ENCODE assay signal across 8 cellular contexts in the genomic region with DNA sequence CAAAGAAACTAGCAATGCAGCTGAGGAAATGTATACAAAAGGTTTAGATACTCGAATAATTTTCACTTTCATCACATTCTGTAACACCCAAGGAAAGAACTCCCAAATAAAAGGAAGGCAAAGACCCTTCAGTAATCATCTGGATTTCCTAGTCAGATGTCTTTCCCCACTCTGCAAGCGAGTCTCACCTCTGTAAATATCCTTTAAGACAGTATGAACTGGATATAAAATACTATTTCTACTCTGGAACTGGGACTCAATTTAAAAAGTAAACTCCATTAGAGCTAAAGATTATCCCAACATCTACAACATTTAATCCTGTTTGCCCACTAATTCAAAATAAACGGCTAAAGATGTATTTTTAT. TPM values are rescaled to one million over a fixed set of nuclear protein-coding genes. Genes with fewer than 3 reads are reported as not detected.
A peak's percentile ranks its signal among the peaks of the same experiment; 100 is the strongest.
DNase-seq lines count a peak whose midpoint lies in the region; ATAC-seq and TF ChIP-seq lines count a peak whose summit lies in the region.

No MANE protein-coding gene starts in this region.

- peak overlapping the region; percentile 9 to 47 for H3K4me3 ChIP-seq in right atrium auricular region
- H3K4me3 ChIP-seq in mononuclear cell (ENCODE audit: low read length), result peak overlapping the region; percentile 54
- peak overlapping the region; percentile 34 to 37 for H3K4me3 ChIP-seq in vagina
- no peak overlapping the region for H3K4me3 ChIP-seq in HAP-1

- H3K36me3 ChIP-seq in right atrium auricular region, result no peaks in the 10 kb centered on the region
- no peaks in the 10 kb centered on the region for H3K36me3 ChIP-seq in vagina
- no peaks in the 10 kb centered on the region for H3K36me3 ChIP-seq in HAP-1 (replicated peaks)

- TF ChIP-seq CTCF in right atrium auricular region (IDR thresholded peaks at IDR 0.05) (no peak), vagina (IDR thresholded peaks at IDR 0.05) (no peak)

- no peaks in the 10 kb centered on the region for H3K27me3 ChIP-seq in right atrium auricular region
- H3K27me3 ChIP-seq in mononuclear cell (ENCODE audit: insufficient read depth, low read length), result no peaks in the 10 kb centered on the region
- no peaks in the 10 kb centered on the region for H3K27me3 ChIP-seq in vagina
- no peaks in the 10 kb centered on the region for H3K27me3 ChIP-seq in HAP-1 (ENCODE audit: low read depth)

- peak overlapping the region; percentile 78 for H3K27ac ChIP-seq in right atrium auricular region
- H3K27ac ChIP-seq in adipose tissue (ENCODE audit: low read depth, low read length), result peak overlapping the region; percentile 42
- H3K27ac ChIP-seq in vagina, result peak overlapping the region; percentile 86

- WGBS in adipose tissue, 3 donors, result 15 to 25% (median 25%) methylated on average over 3 of the region's 3 CpGs

- in situ Hi-C loops in HAP-1 (cut with MboI; ENCODE audit: low sequenced_read_pairs), result no loop called here

- ATAC-seq in GM18520 (IDR thresholded peaks at IDR 0.05; ENCODE audit: unreplicated experiment) (no peak), HG03045 (IDR thresholded peaks at IDR 0.05; ENCODE audit: unreplicated experiment) (no peak)

- no peak for DNase-seq in right atrium auricular region (ENCODE audit: low spot score)
- DNase-seq in cardiac septum (ENCODE audit: low spot score), result no peak
- no peak for DNase-seq in vagina (ENCODE audit: extremely low spot score in 2 of 2)
- no peak for DNase-seq in HAP-1 (ENCODE audit: low spot score in 2 of 2)

- peaks cover 0 to 46% of the 10 kb centered on the region in 2 donors for H3K4me1 ChIP-seq in right atrium auricular region
- H3K4me1 ChIP-seq in mononuclear cell (ENCODE audit: insufficient read depth, low read length), result peaks cover 70% of the 10 kb centered on the region
- H3K4me1 ChIP-seq in vagina, result peaks cover 50% of the 10 kb centered on the region
- H3K4me1 ChIP-seq in HAP-1, result no peaks in the 10 kb centered on the region

- intact Hi-C loops in cardiac septum (cut with DNase I), result no loop called here
- intact Hi-C loops in vagina (cut with DNase I), result no loop called here

- no peak for TF ChIP-seq POLR2A in vagina (IDR thresholded peaks at IDR 0.05)

- no peaks in the 10 kb centered on the region for H3K9me3 ChIP-seq in right atrium auricular region
- H3K9me3 ChIP-seq in mononuclear cell (ENCODE audit: low read depth, low read length), result no peaks in the 10 kb centered on the region
- H3K9me3 ChIP-seq in vagina, result no peaks in the 10 kb centered on the region
- H3K9me3 ChIP-seq in HAP-1, result no peaks in the 10 kb centered on the region

RNA-seq across cellular contexts. Expression of a gene that starts 27.0 kb away (rescaled TPM):
- 1 to 10 TPM; 8.6 to 9.1 TPM for total RNA-seq in right atrium auricular region
- 7.7 TPM for total RNA-seq in cardiac septum
- 10 to 100 TPM in 2 of 3 donors, 1 to 10 TPM in 1; 9.1 to 52.1 (median 14.8) TPM for polyA plus RNA-seq in adipose tissue
- 5.6 TPM for total RNA-seq in mononuclear cell
- total RNA-seq in vagina, result 36.1 TPM

RNA-seq across cellular contexts. Expression of a gene that starts 47.6 kb away (rescaled TPM):
- total RNA-seq in right atrium auricular region (1 to 10 TPM; 2.6 to 4.2 TPM), cardiac septum (3.5 TPM), mononuclear cell (8.1 TPM), vagina (31.2 TPM)
- 1 to 10 TPM; 1.4 to 3.0 (median 2.2) TPM for polyA plus RNA-seq in adipose tissue
